ENCODE assay signal across 28 cellular contexts in genomic region chr20:57566399-57566798, GRCh38. TPM values are rescaled to one million over a fixed set of nuclear protein-coding genes. Genes with fewer than 3 reads are reported as not detected.
"Had no signal": no experiment of that assay in that cellular context is flagged by ENCODE, and none has a peak within 500 bp of the region (broad histone marks: within the 10 kb centered on the region; RNA-seq: fewer than 3 reads in every experiment).

No MANE protein-coding gene starts in this region.

- DNase-seq: activated CD4-positive, alpha-beta T cell treated with anti-CD3 and anti-CD28 coated beads, Interleukin-2, amount 10 ng/mL, durations not matched to agents 7 days and 5 days; activated CD4-positive, alpha-beta T cell treated with anti-CD3 and anti-CD28 coated beads, Interleukin-2, amount 50 U/mL, for 48 hours; activated CD8-positive, alpha-beta T cell treated with anti-CD3 and anti-CD28 coated beads, Interleukin-2, amount 10 ng/mL, durations not matched to agents 7 days and 5 days; activated gamma-delta T cell; activated naive CD4-positive, alpha-beta T cell treated with Interleukin-2 at 50 U/mL for 16 hours; activated T-cell treated with anti-CD3 and anti-CD28 coated beads, Interleukin-2, amount 50 U/mL, for 24 hours; anterior cingulate cortex; caudate nucleus; Kasumi-1; KG1; MM.1S; MV-4-11; NCI-H1092; NCI-H1436 treated with DMSO at 0.1 percent for 48 hours; NCI-H1694 treated with DMSO at 0.1 percent for 48 hours; NCI-H2029; NCI-H345; NCI-H524 treated with DMSO at 0.1 percent for 48 hours; PC-3; RPMI8226; SHP77 treated with DMSO at 0.1 percent for 48 hours; SK-N-SH had no signal

- H3K4me3 ChIP-seq: SJSA1 had no signal

- H3K4me1 ChIP-seq: SJSA1 had no signal

- H3K27me3 ChIP-seq: Peyer's patch had no signal

- H3K9me3 ChIP-seq: Peyer's patch, SJSA1, SK-N-SH had no signal

- H3K36me3 ChIP-seq: SJSA1 had no signal

- H3K9ac ChIP-seq: SK-N-SH had no signal

- ATAC-seq: activated CD8-positive, alpha-beta T cell treated with anti-CD3 and anti-CD28 coated beads, Interleukin-2, amount 10 ng/mL, durations not matched to agents 7 days and 5 days; activated naive CD4-positive, alpha-beta T cell treated with anti-CD3 and anti-CD28 coated beads, Interleukin-2, amount 50 U/mL, for 72 hours; PC-3 had no signal

- H3K27ac ChIP-seq: SJSA1 had no signal

RNA-seq across cellular contexts. Expression of gene PCK1, which starts 5.5 kb away (rescaled TPM):
- total RNA-seq: activated CD4-positive, alpha-beta T cell treated with anti-CD3 and anti-CD28 coated beads, Interleukin-2, amount 10 ng/mL, durations not matched to agents 7 days and 5 days; activated CD8-positive, alpha-beta T cell treated with anti-CD3 and anti-CD28 coated beads, Interleukin-2, amount 10 ng/mL, durations not matched to agents 7 days and 5 days; activated naive CD4-positive, alpha-beta T cell treated with anti-CD3 and anti-CD28 coated beads, Interleukin-2, amount 50 U/mL, for 72 hours; activated T-helper 2 cell treated with anti-CD3 and anti-CD28 coated beads, Interferon-gamma antibody, Interleukin-2, Interleukin-4, amounts not matched to agents 10 μg/mL and 5 μg/mL and 100 μg/mL, durations not matched to agents 14 hours and 24 hours and 36 hours; bronchial epithelial cell; PC-3; SJSA1 had no signal
- polyA plus RNA-seq: SK-N-SH had no signal

RNA-seq across cellular contexts. Expression of gene CTCFL, which starts 41.5 kb away (rescaled TPM):
- total RNA-seq: activated CD4-positive, alpha-beta T cell treated with anti-CD3 and anti-CD28 coated beads, Interleukin-2, amount 10 ng/mL, durations not matched to agents 7 days and 5 days; activated CD8-positive, alpha-beta T cell treated with anti-CD3 and anti-CD28 coated beads, Interleukin-2, amount 10 ng/mL, durations not matched to agents 7 days and 5 days; activated naive CD4-positive, alpha-beta T cell treated with anti-CD3 and anti-CD28 coated beads, Interleukin-2, amount 50 U/mL, for 72 hours; activated T-helper 2 cell treated with anti-CD3 and anti-CD28 coated beads, Interferon-gamma antibody, Interleukin-2, Interleukin-4, amounts not matched to agents 10 μg/mL and 5 μg/mL and 100 μg/mL, durations not matched to agents 14 hours and 24 hours and 36 hours; bronchial epithelial cell; NCI-H460; PC-3; Peyer's patch; SJSA1 had no signal
- polyA plus RNA-seq: SK-N-SH had no signal

RNA-seq across cellular contexts. Expression of gene ZBP1, which starts 53.8 kb away (rescaled TPM):
- total RNA-seq: bronchial epithelial cell, NCI-H460, PC-3, SJSA1 had no signal
- polyA plus RNA-seq: SK-N-SH had no signal
